Comparison of ENCODE assay signal across 28 cellular contexts in genomic region chr1:246923900-246924299, GRCh38. TPM values are rescaled to one million over a fixed set of nuclear protein-coding genes. Genes with fewer than 3 reads are reported as not detected.
DNase-seq lines count a peak whose midpoint lies in the region; ATAC-seq and TF ChIP-seq lines count a peak whose summit lies in the region.
"Had no signal": no experiment of that assay in that cellular context is flagged by ENCODE, and none has a peak within 500 bp of the region (broad histone marks: within the 10 kb centered on the region; RNA-seq: fewer than 3 reads in every experiment).

No MANE protein-coding gene starts in this region.

- TF ChIP-seq CTCF in Panc1 (IDR thresholded peaks at IDR 0.05) = no peak
- TF ChIP-seq CTCF in endodermal cell (conservative IDR thresholded peaks at IDR 0.05) = no peak

- peaks cover 10% of the 10 kb centered on the region for H3K36me3 Mint-ChIP-seq in activated naive CD8-positive, alpha-beta T cell
- H3K36me3 Mint-ChIP-seq in activated naive CD8-positive, alpha-beta T cell treated with anti-CD3 and anti-CD28 coated beads, Interleukin-2, amount 50 U/mL, for 24 hours (ENCODE audit: low read depth) = peaks cover 32% of the 10 kb centered on the region
- peaks cover 31% of the 10 kb centered on the region for H3K36me3 Mint-ChIP-seq in endodermal cell (ENCODE audit: low read depth)
- peaks cover 43% of the 10 kb centered on the region for H3K36me3 Mint-ChIP-seq in stimulated activated effector memory CD8-positive, alpha-beta T cell treated with anti-CD3 and anti-CD28 coated beads, Interleukin-12 subunit alpha, Interleukin-12 subunit beta, amount 100 ng/mL, for 72 hours

- no peaks in the 10 kb centered on the region for H3K27me3 Mint-ChIP-seq in activated naive CD8-positive, alpha-beta T cell
- no peaks in the 10 kb centered on the region for H3K27me3 Mint-ChIP-seq in activated naive CD8-positive, alpha-beta T cell treated with anti-CD3 and anti-CD28 coated beads, Interleukin-2, amount 50 U/mL, for 24 hours
- H3K27me3 Mint-ChIP-seq in endodermal cell (ENCODE audit: insufficient read depth) = no peaks in the 10 kb centered on the region
- H3K27me3 Mint-ChIP-seq: activated CD8-positive, alpha-beta T cell treated with anti-CD3 and anti-CD28 coated beads for 36 hours; B cell had no signal

- peak overlapping the region; percentile 40 for H3K4me3 Mint-ChIP-seq in activated naive CD8-positive, alpha-beta T cell
- no peak overlapping the region for H3K4me3 Mint-ChIP-seq in activated naive CD8-positive, alpha-beta T cell treated with anti-CD3 and anti-CD28 coated beads, Interleukin-2, amount 50 U/mL, for 24 hours
- H3K4me3 Mint-ChIP-seq in endodermal cell = no peak overlapping the region
- no peak overlapping the region for H3K4me3 Mint-ChIP-seq in stimulated activated effector memory CD8-positive, alpha-beta T cell treated with anti-CD3 and anti-CD28 coated beads, Interleukin-12 subunit alpha, Interleukin-12 subunit beta, amount 100 ng/mL, for 72 hours
- H3K4me3 Mint-ChIP-seq: activated CD8-positive, alpha-beta T cell treated with anti-CD3 and anti-CD28 coated beads for 36 hours; B cell had no signal

- H3K9me3 ChIP-seq in Panc1 (ENCODE audit: control insufficient read depth, insufficient read depth, low read depth, low read length) (no peaks in the 10 kb centered on the region), endodermal cell (ENCODE audit: control insufficient read depth, low read length) (no peaks in the 10 kb centered on the region)
- H3K9me3 ChIP-seq: breast epithelium, Caco-2, colonic mucosa, HAP-1, lower lobe of right lung, prostate gland, upper lobe of right lung had no signal

- no peak overlapping the region for H3K9ac ChIP-seq in endodermal cell (ENCODE audit: extremely low read depth, low read length, poor library complexity, severe bottlenecking)

- no peak for DNase-seq in activated naive CD8-positive, alpha-beta T cell treated with anti-CD3 and anti-CD28 coated beads, Interleukin-2, amount 50 U/mL, for 24 hours
- no peak for DNase-seq in Panc1 (ENCODE audit: low read depth, low spot score)
- no peak for DNase-seq in endodermal cell
- no peak for DNase-seq in stimulated activated effector memory CD8-positive, alpha-beta T cell treated with anti-CD3 and anti-CD28 coated beads, Interleukin-12 subunit alpha, Interleukin-12 subunit beta, amount 100 ng/mL, for 72 hours (ENCODE audit: low spot score in 2 of 2)
- no peak for DNase-seq in stimulated activated CD4-positive, alpha-beta T cell treated with anti-CD3 and anti-CD28 coated beads, Interleukin-4, amount 100 ng/mL, for 4 hours
- no peak for DNase-seq in middle frontal gyrus (ENCODE audit: extremely low spot score, low spot score)
- DNase-seq: activated CD8-positive, alpha-beta T cell treated with anti-CD3 and anti-CD28 coated beads for 36 hours; activated naive CD4-positive, alpha-beta T cell; amygdala; Caco-2; colonic mucosa; kidney; lower lobe of right lung; NCI-H1092 treated with DMSO at 0.1 percent for 48 hours; NCI-H2029 treated with DMSO at 0.1 percent for 48 hours; NCI-H2227 treated with DMSO at 0.1 percent for 48 hours; NCI-H748 treated with DMSO at 0.1 percent for 48 hours; T1000; upper lobe of right lung had no signal

- in situ Hi-C loops in Panc1 (cut with HindIII; ENCODE audit: low pct_unique_long_range_greater_than_20kb, low sequenced_read_pairs) = no loop called here

- POLR2A ChIA-PET in Panc1 (lab: Charles Lee) = no interaction called here

- H3K27ac ChIP-seq in Panc1 (ENCODE audit: low read length) (no peak overlapping the region), endodermal cell (ENCODE audit: low read depth, low read length) (no peak overlapping the region)
- H3K27ac ChIP-seq: A549, breast epithelium, colonic mucosa, HL-60, lower lobe of right lung, prostate gland, upper lobe of right lung had no signal

- H3K4me1 Mint-ChIP-seq in activated naive CD8-positive, alpha-beta T cell (ENCODE audit: low read depth) = peaks cover 53% of the 10 kb centered on the region
- peaks cover 43% of the 10 kb centered on the region for H3K4me1 Mint-ChIP-seq in activated naive CD8-positive, alpha-beta T cell treated with anti-CD3 and anti-CD28 coated beads, Interleukin-2, amount 50 U/mL, for 24 hours
- H3K4me1 Mint-ChIP-seq in endodermal cell = peaks cover 7% of the 10 kb centered on the region
- peaks cover 25% of the 10 kb centered on the region for H3K4me1 Mint-ChIP-seq in stimulated activated effector memory CD8-positive, alpha-beta T cell treated with anti-CD3 and anti-CD28 coated beads, Interleukin-12 subunit alpha, Interleukin-12 subunit beta, amount 100 ng/mL, for 72 hours

- intact Hi-C loops in Panc1 (cut with micrococcal nuclease; ENCODE audit: unreplicated experiment) = no loop called here

- H3K9me3 Mint-ChIP-seq in activated naive CD8-positive, alpha-beta T cell (ENCODE audit: low read depth) = peaks cover 4% of the 10 kb centered on the region
- peaks cover 6% of the 10 kb centered on the region for H3K9me3 Mint-ChIP-seq in activated naive CD8-positive, alpha-beta T cell treated with anti-CD3 and anti-CD28 coated beads, Interleukin-2, amount 50 U/mL, for 24 hours
- peaks cover 8% of the 10 kb centered on the region for H3K9me3 Mint-ChIP-seq in endodermal cell
- H3K9me3 Mint-ChIP-seq in stimulated activated effector memory CD8-positive, alpha-beta T cell treated with anti-CD3 and anti-CD28 coated beads, Interleukin-12 subunit alpha, Interleukin-12 subunit beta, amount 100 ng/mL, for 72 hours = no peaks in the 10 kb centered on the region

- WGBS in endodermal cell (ENCODE audit: insufficient coverage in 1 of 2, insufficient read length in 1 of 2), 2 experiments = 96 to 100% methylated on average over 1 to 3 of the region's 3 CpGs

- H3K4me3 ChIP-seq in Panc1 (ENCODE audit: low read depth in 2 of 2, low read length in 2 of 2) = no peak overlapping the region
- no peak overlapping the region for H3K4me3 ChIP-seq in endodermal cell (ENCODE audit: low read length)
- H3K4me3 ChIP-seq: A549, breast epithelium, colonic mucosa, HAP-1, lower lobe of right lung, prostate gland, upper lobe of right lung had no signal

- H3K27me3 ChIP-seq in Panc1 (ENCODE audit: control insufficient read depth, insufficient read depth, low read length) = no peaks in the 10 kb centered on the region
- H3K27me3 ChIP-seq in endodermal cell (ENCODE audit: control insufficient read depth, insufficient read depth, low read length, poor library complexity, severe bottlenecking) = no peaks in the 10 kb centered on the region
- H3K27me3 ChIP-seq: breast epithelium, colonic mucosa, upper lobe of right lung had no signal

- CTCF ChIA-PET in Panc1 (lab: Charles Lee) = no interaction called here

- no peak for ATAC-seq in activated naive CD8-positive, alpha-beta T cell treated with anti-CD3 and anti-CD28 coated beads, Interleukin-2, amount 50 U/mL, for 24 hours
- 0 out of 2 replicates have a peak, but pooled peaks have one; percentile 21 for ATAC-seq in Panc1
- ATAC-seq in stimulated activated effector memory CD8-positive, alpha-beta T cell treated with anti-CD3 and anti-CD28 coated beads, Interleukin-12 subunit alpha, Interleukin-12 subunit beta, amount 100 ng/mL, for 72 hours = peak; percentile 44
- no peak for ATAC-seq in GM18511 (IDR thresholded peaks at IDR 0.05; ENCODE audit: unreplicated experiment)
- ATAC-seq: A549; activated CD4-positive, CD25-positive, alpha-beta regulatory T cell treated with anti-CD3 and anti-CD28 coated beads, Interleukin-2, amount 50 U/mL, for 24 hours; activated CD8-positive, alpha-beta T cell treated with anti-CD3 and anti-CD28 coated beads for 36 hours; lower lobe of right lung; upper lobe of right lung had no signal

- H3K4me1 ChIP-seq in Panc1 (ENCODE audit: control insufficient read depth, insufficient read depth, low read length) (peaks cover 10% of the 10 kb centered on the region), endodermal cell (ENCODE audit: control insufficient read depth, insufficient read depth, low read length) (no peaks in the 10 kb centered on the region)
- H3K4me1 ChIP-seq: A549, breast epithelium, colonic mucosa, lower lobe of right lung, prostate gland, upper lobe of right lung had no signal

- peak overlapping the region; percentile 34 for H3K27ac Mint-ChIP-seq in activated naive CD8-positive, alpha-beta T cell
- no peak overlapping the region for H3K27ac Mint-ChIP-seq in activated naive CD8-positive, alpha-beta T cell treated with anti-CD3 and anti-CD28 coated beads, Interleukin-2, amount 50 U/mL, for 24 hours
- peak overlapping the region; percentile 40 for H3K27ac Mint-ChIP-seq in endodermal cell
- peak overlapping the region; percentile 18 for H3K27ac Mint-ChIP-seq in stimulated activated effector memory CD8-positive, alpha-beta T cell treated with anti-CD3 and anti-CD28 coated beads, Interleukin-12 subunit alpha, Interleukin-12 subunit beta, amount 100 ng/mL, for 72 hours
- H3K27ac Mint-ChIP-seq: activated CD8-positive, alpha-beta T cell treated with anti-CD3 and anti-CD28 coated beads for 36 hours had no signal

- no TSS peak for BruUV-seq in Panc1 (replicated peaks; lab: Mats Ljungman, UMichigan)

- H3K36me3 ChIP-seq in Panc1 (ENCODE audit: control insufficient read depth, insufficient read depth, low read length) = peaks cover 5% of the 10 kb centered on the region; the same call in 1 of the 2 replicates
- H3K36me3 ChIP-seq in endodermal cell (ENCODE audit: control insufficient read depth, insufficient read depth, low read length) = peaks cover 41% of the 10 kb centered on the region
- H3K36me3 ChIP-seq: breast epithelium, colonic mucosa, prostate gland had no signal

RNA-seq across cellular contexts. Expression of gene AHCTF1, which starts 7.8 kb away (rescaled TPM):
- total RNA-seq in Panc1 (2021; ENCODE audit: unreplicated experiment) (49.9 TPM), endodermal cell (10 to 100 TPM; 36.9 to 41.9 TPM)
- polyA plus RNA-seq in Panc1 (2012; ENCODE audit: insufficient read length) = 25.0 TPM
- 28.4 TPM for polyA plus RNA-seq in endodermal cell (2013, experiment 1 of 2)
- polyA plus RNA-seq in endodermal cell (2013, experiment 2 of 2) = 35.5 TPM

Comparison
In these comparisons a context has a peak if more than half of its experiments do, and no peak if none do; other contexts are left out.
1. ATAC-seq: peak in Panc1 (single experiment) and stimulated activated effector memory CD8-positive, alpha-beta T cell treated with anti-CD3 and anti-CD28 coated beads, Interleukin-12 subunit alpha, Interleukin-12 subunit beta, amount 100 ng/mL, for 72 hours (single experiment); none in activated naive CD8-positive, alpha-beta T cell treated with anti-CD3 and anti-CD28 coated beads, Interleukin-2, amount 50 U/mL, for 24 hours (single experiment) and GM18511 (single experiment).